1 cellular context compared by ENCODE assay signal in the genomic region with DNA sequence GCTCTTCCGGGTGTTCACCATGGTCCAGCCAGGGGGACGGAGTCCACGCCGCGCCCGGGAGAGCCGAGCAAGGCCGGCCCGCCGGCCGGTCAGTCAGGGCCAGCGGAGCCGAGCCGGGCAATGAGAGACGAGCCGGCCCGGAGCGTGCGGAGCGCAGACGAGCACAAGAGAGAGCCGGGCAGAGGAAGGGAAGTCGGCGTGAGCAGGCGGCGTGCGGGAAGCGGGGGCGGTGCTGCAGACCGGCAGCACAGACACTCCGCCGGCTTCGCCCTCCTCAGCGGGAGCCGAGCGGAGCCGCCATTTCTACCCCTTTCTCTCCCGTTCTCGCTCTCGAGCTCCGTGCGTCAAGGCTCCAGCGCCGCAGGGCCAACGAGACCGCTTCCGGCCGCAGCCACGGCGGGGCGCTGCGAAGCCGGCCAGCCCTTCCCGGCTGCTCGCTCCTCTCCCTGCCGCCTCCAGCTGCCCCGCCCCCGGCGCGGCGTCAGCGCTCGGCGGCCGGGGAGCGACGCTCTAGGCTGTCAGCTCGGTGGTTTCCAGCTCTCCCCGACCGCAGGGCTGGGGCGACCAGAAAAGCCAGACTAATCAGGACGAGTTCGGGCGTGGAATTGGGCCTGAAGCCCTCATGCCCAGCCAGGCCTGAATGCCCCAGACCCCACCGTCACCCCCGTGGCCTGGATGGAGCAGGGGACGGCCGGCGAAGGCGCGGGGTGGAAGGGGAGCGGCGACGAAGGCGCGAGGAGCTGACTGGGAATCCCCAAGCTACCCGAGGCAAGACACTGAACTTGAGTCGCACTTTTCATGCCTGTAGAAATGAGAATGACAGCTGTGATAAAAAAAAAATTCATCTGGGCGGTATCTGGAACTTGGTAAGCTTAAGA.
TF ChIP-seq lines count a peak whose summit lies in the region.

TSS of gene ATAD2B (minus strand) at position 374 of the 878 bp plus-strand sequence. CDS start at position 21, 353 bp downstream.

TF ChIP-seq in K562, 482 proteins besides CTCF, POLR2A, EP300 and RAD21 (continued from another document and continues in another):
- TF ChIP-seq, protein P1, sequence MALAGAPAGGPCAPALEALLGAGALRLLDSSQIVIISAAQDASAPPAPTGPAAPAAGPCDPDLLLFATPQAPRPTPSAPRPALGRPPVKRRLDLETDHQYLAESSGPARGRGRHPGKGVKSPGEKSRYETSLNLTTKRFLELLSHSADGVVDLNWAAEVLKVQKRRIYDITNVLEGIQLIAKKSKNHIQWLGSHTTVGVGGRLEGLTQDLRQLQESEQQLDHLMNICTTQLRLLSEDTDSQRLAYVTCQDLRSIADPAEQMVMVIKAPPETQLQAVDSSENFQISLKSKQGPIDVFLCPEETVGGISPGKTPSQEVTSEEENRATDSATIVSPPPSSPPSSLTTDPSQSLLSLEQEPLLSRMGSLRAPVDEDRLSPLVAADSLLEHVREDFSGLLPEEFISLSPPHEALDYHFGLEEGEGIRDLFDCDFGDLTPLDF (CRISPR knock-in tag; IDR thresholded peaks at IDR 0.05), result peak; percentile 43
- no peak for TF ChIP-seq RBM15 (IDR thresholded peaks at IDR 0.05; ENCODE audit: insufficient read depth, low read length)
- no peak for TF ChIP-seq HMG20A (CRISPR knock-in tag; conservative IDR thresholded peaks at IDR 0.05)
- TF ChIP-seq ZNF311 (CRISPR knock-in tag; IDR thresholded peaks at IDR 0.05), result no peak
- no peak for TF ChIP-seq POU5F1 (IDR thresholded peaks at IDR 0.05; ENCODE audit: borderline replicate concordance, low read depth, low read length, partially characterized antibody)
- peak; percentile 97 for TF ChIP-seq RBFOX2 (IDR thresholded peaks at IDR 0.05; ENCODE audit: low read depth, low read length)
- no peak for TF ChIP-seq ZZZ3 (IDR thresholded peaks at IDR 0.05)
- TF ChIP-seq CBX3 (IDR thresholded peaks at IDR 0.05; ENCODE audit: borderline replicate concordance in 1 of 2, low read length in 2 of 2), result no peak
- peak; percentile 73 for TF ChIP-seq PKNOX1 (IDR thresholded peaks at IDR 0.05)
- peak; percentile 79; the same call in 1 of the 2 replicates for TF ChIP-seq NR1H2 (CRISPR knock-in tag; IDR thresholded peaks at IDR 0.05)
- no peak for TF ChIP-seq ZNF347 (CRISPR knock-in tag; IDR thresholded peaks at IDR 0.05; ENCODE audit: low read depth)
- TF ChIP-seq HNRNPH1 (optimal IDR thresholded peaks at IDR 0.05; ENCODE audit: low read depth, low read length), result no peak
- no peak for TF ChIP-seq MCM7 (IDR thresholded peaks at IDR 0.05)
- peak; percentile 40 for TF ChIP-seq MEIS2 (IDR thresholded peaks at IDR 0.05; ENCODE audit: partially characterized antibody)
- no peak for TF ChIP-seq SREBF2 (CRISPR knock-in tag; IDR thresholded peaks at IDR 0.05)
- TF ChIP-seq ZNF197 (CRISPR knock-in tag; IDR thresholded peaks at IDR 0.05; ENCODE audit: low read depth), result peak; percentile 59; the same call in 1 of the 2 replicates
- no peak for TF ChIP-seq COPS2 (conservative IDR thresholded peaks at IDR 0.05)
- peak; percentile 89; the same call in 1 of the 2 replicates for TF ChIP-seq CTBP1 (IDR thresholded peaks at IDR 0.05; ENCODE audit: borderline replicate concordance)
- TF ChIP-seq, protein P2, sequence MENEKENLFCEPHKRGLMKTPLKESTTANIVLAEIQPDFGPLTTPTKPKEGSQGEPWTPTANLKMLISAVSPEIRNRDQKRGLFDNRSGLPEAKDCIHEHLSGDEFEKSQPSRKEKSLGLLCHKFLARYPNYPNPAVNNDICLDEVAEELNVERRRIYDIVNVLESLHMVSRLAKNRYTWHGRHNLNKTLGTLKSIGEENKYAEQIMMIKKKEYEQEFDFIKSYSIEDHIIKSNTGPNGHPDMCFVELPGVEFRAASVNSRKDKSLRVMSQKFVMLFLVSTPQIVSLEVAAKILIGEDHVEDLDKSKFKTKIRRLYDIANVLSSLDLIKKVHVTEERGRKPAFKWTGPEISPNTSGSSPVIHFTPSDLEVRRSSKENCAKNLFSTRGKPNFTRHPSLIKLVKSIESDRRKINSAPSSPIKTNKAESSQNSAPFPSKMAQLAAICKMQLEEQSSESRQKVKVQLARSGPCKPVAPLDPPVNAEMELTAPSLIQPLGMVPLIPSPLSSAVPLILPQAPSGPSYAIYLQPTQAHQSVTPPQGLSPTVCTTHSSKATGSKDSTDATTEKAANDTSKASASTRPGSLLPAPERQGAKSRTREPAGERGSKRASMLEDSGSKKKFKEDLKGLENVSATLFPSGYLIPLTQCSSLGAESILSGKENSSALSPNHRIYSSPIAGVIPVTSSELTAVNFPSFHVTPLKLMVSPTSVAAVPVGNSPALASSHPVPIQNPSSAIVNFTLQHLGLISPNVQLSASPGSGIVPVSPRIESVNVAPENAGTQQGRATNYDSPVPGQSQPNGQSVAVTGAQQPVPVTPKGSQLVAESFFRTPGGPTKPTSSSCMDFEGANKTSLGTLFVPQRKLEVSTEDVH (IDR thresholded peaks at IDR 0.05; ENCODE audit: low read depth, partially characterized antibody), result no peak
- TF ChIP-seq, protein P3, sequence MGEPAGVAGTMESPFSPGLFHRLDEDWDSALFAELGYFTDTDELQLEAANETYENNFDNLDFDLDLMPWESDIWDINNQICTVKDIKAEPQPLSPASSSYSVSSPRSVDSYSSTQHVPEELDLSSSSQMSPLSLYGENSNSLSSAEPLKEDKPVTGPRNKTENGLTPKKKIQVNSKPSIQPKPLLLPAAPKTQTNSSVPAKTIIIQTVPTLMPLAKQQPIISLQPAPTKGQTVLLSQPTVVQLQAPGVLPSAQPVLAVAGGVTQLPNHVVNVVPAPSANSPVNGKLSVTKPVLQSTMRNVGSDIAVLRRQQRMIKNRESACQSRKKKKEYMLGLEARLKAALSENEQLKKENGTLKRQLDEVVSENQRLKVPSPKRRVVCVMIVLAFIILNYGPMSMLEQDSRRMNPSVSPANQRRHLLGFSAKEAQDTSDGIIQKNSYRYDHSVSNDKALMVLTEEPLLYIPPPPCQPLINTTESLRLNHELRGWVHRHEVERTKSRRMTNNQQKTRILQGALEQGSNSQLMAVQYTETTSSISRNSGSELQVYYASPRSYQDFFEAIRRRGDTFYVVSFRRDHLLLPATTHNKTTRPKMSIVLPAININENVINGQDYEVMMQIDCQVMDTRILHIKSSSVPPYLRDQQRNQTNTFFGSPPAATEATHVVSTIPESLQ (CRISPR knock-in tag; IDR thresholded peaks at IDR 0.05), result peak; percentile 92; the same call in 1 of the 2 replicates
- no peak for TF ChIP-seq ZBTB17 (CRISPR knock-in tag; IDR thresholded peaks at IDR 0.05)
- TF ChIP-seq HDAC2 (IDR thresholded peaks at IDR 0.05), result peak; percentile 31; the same call in 1 of the 2 replicates
- no peak for TF ChIP-seq ZNF41 (CRISPR knock-in tag; conservative IDR thresholded peaks at IDR 0.05)
- TF ChIP-seq CEBPZ (IDR thresholded peaks at IDR 0.05; ENCODE audit: borderline replicate concordance, low read depth, low read length), result no peak
- no peak for TF ChIP-seq NR2C1 (IDR thresholded peaks at IDR 0.05)
- TF ChIP-seq NR2C1 (tag; IDR thresholded peaks at IDR 0.05), result no peak
- TF ChIP-seq RBM25 (IDR thresholded peaks at IDR 0.05; ENCODE audit: low read depth, low read length, severe bottlenecking), result peak; percentile 38
- TF ChIP-seq NFE2L1 (tag; IDR thresholded peaks at IDR 0.05; ENCODE audit: borderline replicate concordance, low read depth), result no peak
- no peak for TF ChIP-seq SRSF1 (IDR thresholded peaks at IDR 0.05; ENCODE audit: low read depth, low read length)
- no peak for TF ChIP-seq HEY1 (CRISPR knock-in tag; IDR thresholded peaks at IDR 0.05; ENCODE audit: borderline replicate concordance)
- no peak for TF ChIP-seq GTF2F1 (IDR thresholded peaks at IDR 0.05; ENCODE audit: low read depth, low read length)
- TF ChIP-seq KHSRP (IDR thresholded peaks at IDR 0.05), result no peak
- TF ChIP-seq, protein P4, sequence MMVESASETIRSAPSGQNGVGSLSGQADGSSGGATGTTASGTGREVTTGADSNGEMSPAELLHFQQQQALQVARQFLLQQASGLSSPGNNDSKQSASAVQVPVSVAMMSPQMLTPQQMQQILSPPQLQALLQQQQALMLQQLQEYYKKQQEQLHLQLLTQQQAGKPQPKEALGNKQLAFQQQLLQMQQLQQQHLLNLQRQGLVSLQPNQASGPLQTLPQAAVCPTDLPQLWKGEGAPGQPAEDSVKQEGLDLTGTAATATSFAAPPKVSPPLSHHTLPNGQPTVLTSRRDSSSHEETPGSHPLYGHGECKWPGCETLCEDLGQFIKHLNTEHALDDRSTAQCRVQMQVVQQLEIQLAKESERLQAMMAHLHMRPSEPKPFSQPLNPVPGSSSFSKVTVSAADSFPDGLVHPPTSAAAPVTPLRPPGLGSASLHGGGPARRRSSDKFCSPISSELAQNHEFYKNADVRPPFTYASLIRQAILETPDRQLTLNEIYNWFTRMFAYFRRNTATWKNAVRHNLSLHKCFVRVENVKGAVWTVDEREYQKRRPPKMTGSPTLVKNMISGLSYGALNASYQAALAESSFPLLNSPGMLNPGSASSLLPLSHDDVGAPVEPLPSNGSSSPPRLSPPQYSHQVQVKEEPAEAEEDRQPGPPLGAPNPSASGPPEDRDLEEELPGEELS (CRISPR knock-in tag; IDR thresholded peaks at IDR 0.05; ENCODE audit: borderline replicate concordance), result no peak
- TF ChIP-seq ZBTB43 (CRISPR knock-in tag; IDR thresholded peaks at IDR 0.05), result peak; percentile 91; the same call in 1 of the 2 replicates
- TF ChIP-seq ZNF239 (CRISPR knock-in tag; IDR thresholded peaks at IDR 0.05), result no peak
- TF ChIP-seq BRCA1 (IDR thresholded peaks at IDR 0.05), result no peak
- no peak for TF ChIP-seq BRCA1 (CRISPR knock-in tag; IDR thresholded peaks at IDR 0.05)
- TF ChIP-seq CBX8 (IDR thresholded peaks at IDR 0.05; ENCODE audit: borderline replicate concordance, extremely low read depth, low read depth, low read length, poor library complexity, severe bottlenecking), result no peak
- no peak for TF ChIP-seq BDP1 (IDR thresholded peaks at IDR 0.05; ENCODE audit: insufficient read depth, insufficient read length)
- peak; percentile 51; the same call in 1 of the 2 replicates for TF ChIP-seq MBD2 (IDR thresholded peaks at IDR 0.05; ENCODE audit: borderline replicate concordance, low read depth)
- TF ChIP-seq, protein P5, sequence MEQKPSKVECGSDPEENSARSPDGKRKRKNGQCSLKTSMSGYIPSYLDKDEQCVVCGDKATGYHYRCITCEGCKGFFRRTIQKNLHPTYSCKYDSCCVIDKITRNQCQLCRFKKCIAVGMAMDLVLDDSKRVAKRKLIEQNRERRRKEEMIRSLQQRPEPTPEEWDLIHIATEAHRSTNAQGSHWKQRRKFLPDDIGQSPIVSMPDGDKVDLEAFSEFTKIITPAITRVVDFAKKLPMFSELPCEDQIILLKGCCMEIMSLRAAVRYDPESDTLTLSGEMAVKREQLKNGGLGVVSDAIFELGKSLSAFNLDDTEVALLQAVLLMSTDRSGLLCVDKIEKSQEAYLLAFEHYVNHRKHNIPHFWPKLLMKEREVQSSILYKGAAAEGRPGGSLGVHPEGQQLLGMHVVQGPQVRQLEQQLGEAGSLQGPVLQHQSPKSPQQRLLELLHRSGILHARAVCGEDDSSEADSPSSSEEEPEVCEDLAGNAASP (IDR thresholded peaks at IDR 0.05), result no peak
- TF ChIP-seq, protein P6, sequence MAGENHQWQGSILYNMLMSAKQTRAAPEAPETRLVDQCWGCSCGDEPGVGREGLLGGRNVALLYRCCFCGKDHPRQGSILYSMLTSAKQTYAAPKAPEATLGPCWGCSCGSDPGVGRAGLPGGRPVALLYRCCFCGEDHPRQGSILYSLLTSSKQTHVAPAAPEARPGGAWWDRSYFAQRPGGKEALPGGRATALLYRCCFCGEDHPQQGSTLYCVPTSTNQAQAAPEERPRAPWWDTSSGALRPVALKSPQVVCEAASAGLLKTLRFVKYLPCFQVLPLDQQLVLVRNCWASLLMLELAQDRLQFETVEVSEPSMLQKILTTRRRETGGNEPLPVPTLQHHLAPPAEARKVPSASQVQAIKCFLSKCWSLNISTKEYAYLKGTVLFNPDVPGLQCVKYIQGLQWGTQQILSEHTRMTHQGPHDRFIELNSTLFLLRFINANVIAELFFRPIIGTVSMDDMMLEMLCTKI (IDR thresholded peaks at IDR 0.05; ENCODE audit: partially characterized antibody), result no peak
- peak; percentile 94 for TF ChIP-seq HMGN3 (IDR thresholded peaks at IDR 0.05; ENCODE audit: borderline replicate concordance, extremely low read depth, insufficient read length, low read depth, low read length)
- TF ChIP-seq POLR2AphosphoS2 (IDR thresholded peaks at IDR 0.05; ENCODE audit: low read length), result peak; percentile 74; the same call in 1 of the 2 replicates
